ENCODE assay signal across 8 cellular contexts in the genomic region with DNA sequence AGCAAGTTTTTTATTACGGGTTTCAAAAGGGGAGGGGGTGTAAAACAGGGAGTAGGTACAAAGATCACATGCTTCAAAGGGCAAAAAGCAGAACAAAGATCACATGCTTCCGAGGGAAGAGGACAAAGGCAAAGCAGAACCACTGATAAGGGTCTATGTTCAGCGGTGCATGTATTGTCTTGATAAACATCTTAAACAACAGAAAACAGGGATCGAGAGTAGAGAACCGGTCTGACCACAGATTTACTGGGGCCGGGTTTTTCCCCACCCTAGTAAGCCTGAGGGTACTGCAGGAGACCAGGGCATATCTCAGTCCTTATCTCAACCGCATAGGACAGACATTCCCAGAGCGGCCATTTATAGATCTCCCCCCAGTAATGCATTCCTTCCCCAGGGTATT. TPM values are rescaled to one million over a fixed set of nuclear protein-coding genes. Genes with fewer than 3 reads are reported as not detected.
"Had no signal": no experiment of that assay in that cellular context is flagged by ENCODE, and none has a peak within 500 bp of the region (broad histone marks: within the 10 kb centered on the region; RNA-seq: fewer than 3 reads in every experiment).

No MANE protein-coding gene starts in this region.

RNA-seq across cellular contexts. Expression of a gene that starts 11.9 kb away (rescaled TPM):
- total RNA-seq: PC-9, RPMI7951, SK-MEL-5, T-cell had no signal
- polyA plus RNA-seq: SK-N-SH had no signal

RNA-seq across cellular contexts. Expression of a gene that starts 52.4 kb away (rescaled TPM):
- total RNA-seq: M059J, PC-9, Right ventricle myocardium inferior, RPMI7951, SJCRH30, SK-MEL-5, T-cell had no signal
- polyA plus RNA-seq: SK-N-SH had no signal
